ENCODE assay signal across 1 cellular context in the genomic region with DNA sequence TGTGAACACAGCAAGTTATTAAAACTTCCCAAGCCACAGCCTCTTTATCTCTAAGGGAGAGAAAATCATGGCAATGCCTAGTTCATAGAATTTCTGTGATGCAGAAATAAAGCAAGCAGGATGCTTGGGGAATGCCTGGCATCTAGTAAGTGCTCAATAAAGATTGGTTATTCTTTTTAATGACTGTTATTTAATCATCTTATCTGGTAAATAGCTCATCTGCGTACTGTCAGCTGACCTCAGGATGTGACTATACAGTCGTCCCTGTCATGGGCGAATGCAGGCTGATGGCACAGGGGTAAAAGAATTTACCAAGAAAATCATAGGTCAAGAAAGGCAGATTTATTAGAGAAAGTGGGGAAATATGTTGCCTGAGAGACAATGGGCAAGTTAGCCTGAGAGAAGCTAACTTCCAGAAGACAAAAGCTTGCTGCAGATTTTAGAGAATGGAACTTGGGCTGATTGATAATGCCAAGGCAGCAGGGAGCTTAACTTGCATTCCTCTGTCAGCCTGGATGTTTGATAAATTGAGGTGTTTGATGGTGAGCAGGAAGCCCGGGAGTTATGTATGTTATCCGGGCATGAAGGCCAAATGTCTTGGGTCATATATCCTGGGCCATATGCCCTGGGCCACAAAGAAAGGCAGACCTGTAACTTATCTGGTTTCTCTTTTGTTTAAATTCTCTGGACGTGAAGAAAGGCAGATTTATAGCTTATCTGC.
TF ChIP-seq lines count a peak whose summit lies in the region.

No MANE protein-coding gene starts in this region.

TF ChIP-seq in HCT116, 20 proteins besides CTCF, POLR2A, EP300 and RAD21 (continued from another document):
- TF ChIP-seq, protein P1, sequence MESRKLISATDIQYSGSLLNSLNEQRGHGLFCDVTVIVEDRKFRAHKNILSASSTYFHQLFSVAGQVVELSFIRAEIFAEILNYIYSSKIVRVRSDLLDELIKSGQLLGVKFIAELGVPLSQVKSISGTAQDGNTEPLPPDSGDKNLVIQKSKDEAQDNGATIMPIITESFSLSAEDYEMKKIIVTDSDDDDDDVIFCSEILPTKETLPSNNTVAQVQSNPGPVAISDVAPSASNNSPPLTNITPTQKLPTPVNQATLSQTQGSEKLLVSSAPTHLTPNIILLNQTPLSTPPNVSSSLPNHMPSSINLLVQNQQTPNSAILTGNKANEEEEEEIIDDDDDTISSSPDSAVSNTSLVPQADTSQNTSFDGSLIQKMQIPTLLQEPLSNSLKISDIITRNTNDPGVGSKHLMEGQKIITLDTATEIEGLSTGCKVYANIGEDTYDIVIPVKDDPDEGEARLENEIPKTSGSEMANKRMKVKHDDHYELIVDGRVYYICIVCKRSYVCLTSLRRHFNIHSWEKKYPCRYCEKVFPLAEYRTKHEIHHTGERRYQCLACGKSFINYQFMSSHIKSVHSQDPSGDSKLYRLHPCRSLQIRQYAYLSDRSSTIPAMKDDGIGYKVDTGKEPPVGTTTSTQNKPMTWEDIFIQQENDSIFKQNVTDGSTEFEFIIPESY (IDR thresholded peaks at IDR 0.05; ENCODE audit: extremely low read depth, insufficient replicate concordance, low read length), result no peak
- TF ChIP-seq FOSL1 (IDR thresholded peaks at IDR 0.05; ENCODE audit: low read depth) (no peak), ZNF274 (IDR thresholded peaks at IDR 0.05; ENCODE audit: low read depth, low read length) (no peak), EGR1 (IDR thresholded peaks at IDR 0.05; ENCODE audit: low read depth) (no peak), EZH2 (IDR thresholded peaks at IDR 0.05) (no peak), TCF7L2 (IDR thresholded peaks at IDR 0.05; ENCODE audit: borderline replicate concordance, extremely low read depth, insufficient read depth, insufficient read length) (no peak)
- TF ChIP-seq, protein P2, sequence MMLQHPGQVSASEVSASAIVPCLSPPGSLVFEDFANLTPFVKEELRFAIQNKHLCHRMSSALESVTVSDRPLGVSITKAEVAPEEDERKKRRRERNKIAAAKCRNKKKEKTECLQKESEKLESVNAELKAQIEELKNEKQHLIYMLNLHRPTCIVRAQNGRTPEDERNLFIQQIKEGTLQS (IDR thresholded peaks at IDR 0.05), result no peak
- TF ChIP-seq, protein P3, sequence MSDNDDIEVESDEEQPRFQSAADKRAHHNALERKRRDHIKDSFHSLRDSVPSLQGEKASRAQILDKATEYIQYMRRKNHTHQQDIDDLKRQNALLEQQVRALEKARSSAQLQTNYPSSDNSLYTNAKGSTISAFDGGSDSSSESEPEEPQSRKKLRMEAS (IDR thresholded peaks at IDR 0.05), result no peak
